Comparison of ENCODE assay signal across 35 cellular contexts in the genomic region with DNA sequence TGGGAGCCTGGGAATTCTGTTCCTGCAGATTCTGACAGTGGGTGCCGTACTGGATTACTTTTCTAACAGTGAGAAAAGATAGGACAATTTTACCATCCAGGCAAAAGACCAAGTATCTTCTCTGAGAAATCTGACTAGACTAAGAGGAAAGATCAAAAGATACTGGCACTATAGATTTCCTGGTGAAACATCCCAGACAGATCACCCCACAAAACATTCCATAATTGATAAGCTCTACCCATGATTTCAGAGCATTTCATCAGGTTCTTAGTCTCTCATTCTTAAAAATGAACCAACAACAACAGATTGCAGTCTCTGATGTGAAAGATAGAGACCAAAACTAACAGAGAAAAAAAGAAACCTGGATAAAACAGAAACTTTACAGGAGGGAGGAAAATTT.
"Had no signal": no experiment of that assay in that cellular context is flagged by ENCODE, and none has a peak within 500 bp of the region (broad histone marks: within the 10 kb centered on the region; RNA-seq: fewer than 3 reads in every experiment).

No MANE protein-coding gene starts in this region.

- H3K36me3 Mint-ChIP-seq: mesothelial cell of epicardium, naive B cell had no signal

- H3K9me3 ChIP-seq: breast epithelium, esophagus squamous epithelium, gastrocnemius medialis, neutrophil, ovary, prostate gland, stomach, thyroid gland, upper lobe of left lung, vagina had no signal

- H3K27me3 ChIP-seq: breast epithelium, esophagus squamous epithelium, ovary, thyroid gland, upper lobe of left lung, vagina had no signal

- H3K36me3 ChIP-seq: breast epithelium, esophagus squamous epithelium, gastrocnemius medialis, left ventricle myocardium inferior, neutrophil, ovary, prostate gland, stomach, thyroid gland, upper lobe of left lung, vagina, WERI-Rb-1 had no signal

- H3K9me3 Mint-ChIP-seq: activated naive CD8-positive, alpha-beta T cell treated with anti-CD3 and anti-CD28 coated beads, Interleukin-2, amount 10 ng/mL, durations not matched to agents 7 days and 5 days; dendritic cell treated with granulocyte-macrophage colony-stimulating factor and Interleukin-4, amounts not matched to agents 40 ng/mL and 50 ng/mL, for 4 days; mesothelial cell of epicardium; stimulated activated naive B cell treated with anti-CD40 and anti-IgM and Interleukin-4, amounts not matched to agents 10 μg/mL and 1 μg/mL and 100 μg/mL, for 72 hours had no signal

- DNase-seq: activated CD4-positive, alpha-beta T cell treated with anti-CD3 and anti-CD28 coated beads, Interleukin-2, amount 10 ng/mL, durations not matched to agents 7 days and 5 days; activated CD8-positive, alpha-beta memory T cell treated with anti-CD3 and anti-CD28 coated beads, Interleukin-2, amount 10 ng/mL, durations not matched to agents 7 days and 5 days; activated CD8-positive, alpha-beta T cell treated with anti-CD3 and anti-CD28 coated beads, Interleukin-2, amount 10 ng/mL, durations not matched to agents 7 days and 5 days; activated effector memory CD4-positive, alpha-beta T cell treated with Interleukin-2 at 50 U/mL for 16 hours; activated naive CD4-positive, alpha-beta T cell treated with Interleukin-2 at 50 U/mL for 16 hours; activated naive CD8-positive, alpha-beta T cell treated with anti-CD3 and anti-CD28 coated beads, Interleukin-2, amount 10 ng/mL, durations not matched to agents 7 days and 5 days; central memory CD4-positive, alpha-beta T cell; esophagus squamous epithelium; gastrocnemius medialis; glutamatergic neuron; islet precursor cell; left ventricle myocardium inferior; naive B cell; nephron progenitor cell; ovary; retina; small intestine; stimulated activated CD4-positive, alpha-beta T cell treated with anti-CD3 and anti-CD28 coated beads, Interleukin-1b, Interleukin-23, amount 100 ng/mL, for 48 hours; stimulated activated CD4-positive, alpha-beta T cell treated with anti-CD3 and anti-CD28 coated beads, Interleukin-4, amount 100 ng/mL, for 4 hours; stimulated activated naive B cell treated with anti-CD40 and anti-IgM and Interleukin-4, amounts not matched to agents 10 μg/mL and 1 μg/mL and 100 μg/mL, for 72 hours; stomach; T-helper 17 cell; T1000; thyroid gland; upper lobe of left lung; WERI-Rb-1 had no signal

- H3K4me1 ChIP-seq: breast epithelium, prostate gland had no signal

- H3K27ac ChIP-seq: breast epithelium, esophagus squamous epithelium, gastrocnemius medialis, left ventricle myocardium inferior, neutrophil, ovary, prostate gland, stomach, thyroid gland, upper lobe of left lung, vagina, WERI-Rb-1 had no signal

- H3K4me3 ChIP-seq: breast epithelium, esophagus squamous epithelium, gastrocnemius medialis, left ventricle myocardium inferior, lung, ovary, prostate gland, stomach, thyroid gland, upper lobe of left lung, vagina had no signal

- ATAC-seq: activated CD4-positive, CD25-positive, alpha-beta regulatory T cell treated with anti-CD3 and anti-CD28 coated beads, Interleukin-2, amount 50 U/mL, for 24 hours; activated CD8-positive, alpha-beta memory T cell treated with anti-CD3 and anti-CD28 coated beads, Interleukin-2, amount 10 ng/mL, durations not matched to agents 7 days and 5 days; activated CD8-positive, alpha-beta T cell treated with anti-CD3 and anti-CD28 coated beads, Interleukin-2, amount 10 ng/mL, durations not matched to agents 7 days and 5 days; gastrocnemius medialis; sciatic nerve; stimulated activated naive B cell treated with anti-CD40 and anti-IgM and Interleukin-4, amounts not matched to agents 10 μg/mL and 1 μg/mL and 100 μg/mL, for 72 hours; T-helper 17 cell had no signal

- H3K27ac Mint-ChIP-seq: activated CD4-positive, alpha-beta T cell treated with anti-CD3 and anti-CD28 coated beads, Interleukin-2, amount 10 ng/mL, durations not matched to agents 7 days and 5 days; activated CD8-positive, alpha-beta memory T cell treated with anti-CD3 and anti-CD28 coated beads, Interleukin-2, amount 10 ng/mL, durations not matched to agents 7 days and 5 days; activated CD8-positive, alpha-beta T cell treated with anti-CD3 and anti-CD28 coated beads, Interleukin-2, amount 10 ng/mL, durations not matched to agents 7 days and 5 days; activated naive CD8-positive, alpha-beta T cell treated with anti-CD3 and anti-CD28 coated beads, Interleukin-2, amount 10 ng/mL, durations not matched to agents 7 days and 5 days; dendritic cell treated with granulocyte-macrophage colony-stimulating factor and Interleukin-4, amounts not matched to agents 40 ng/mL and 50 ng/mL, for 4 days; naive B cell; nephron progenitor cell; stimulated activated naive B cell treated with anti-CD40 and anti-IgM and Interleukin-4, amounts not matched to agents 10 μg/mL and 1 μg/mL and 100 μg/mL, for 72 hours; T-helper 17 cell had no signal

- H3K4me3 Mint-ChIP-seq: activated CD4-positive, alpha-beta T cell treated with anti-CD3 and anti-CD28 coated beads, Interleukin-2, amount 10 ng/mL, durations not matched to agents 7 days and 5 days; activated CD8-positive, alpha-beta memory T cell treated with anti-CD3 and anti-CD28 coated beads, Interleukin-2, amount 10 ng/mL, durations not matched to agents 7 days and 5 days; activated CD8-positive, alpha-beta T cell treated with anti-CD3 and anti-CD28 coated beads, Interleukin-2, amount 10 ng/mL, durations not matched to agents 7 days and 5 days; activated naive CD8-positive, alpha-beta T cell treated with anti-CD3 and anti-CD28 coated beads, Interleukin-2, amount 10 ng/mL, durations not matched to agents 7 days and 5 days; dendritic cell treated with granulocyte-macrophage colony-stimulating factor and Interleukin-4, amounts not matched to agents 40 ng/mL and 50 ng/mL, for 4 days; mesothelial cell of epicardium; naive B cell; nephron progenitor cell; stimulated activated naive B cell treated with anti-CD40 and anti-IgM and Interleukin-4, amounts not matched to agents 10 μg/mL and 1 μg/mL and 100 μg/mL, for 72 hours; T-helper 17 cell had no signal
